In genomic region chr10:73743327-73743904, GRCh38 we compare ENCODE assay signal across 1 cellular context.
A peak's percentile ranks its signal among the peaks of the same experiment; 100 is the strongest.
TF ChIP-seq lines count a peak whose summit lies in the region.

No MANE protein-coding gene starts in this region.

TF ChIP-seq in K562, 482 proteins besides CTCF, POLR2A, EP300 and RAD21 (continues in another document):
- TF ChIP-seq ZFP1 (CRISPR knock-in tag; IDR thresholded peaks at IDR 0.05), result peak; percentile 89
- peak; percentile 94 for TF ChIP-seq ID3 (CRISPR knock-in tag; IDR thresholded peaks at IDR 0.05)
- TF ChIP-seq ID3 (tag; IDR thresholded peaks at IDR 0.05), result peak; percentile 99
- TF ChIP-seq ZNF639 (CRISPR knock-in tag; conservative IDR thresholded peaks at IDR 0.05 in 1 of 2, IDR thresholded peaks at IDR 0.05 in 1 of 2), result peak in 1 of 2 experiments; percentile 98; a peak in 2 of 4 replicates
- no peak for TF ChIP-seq RFX5 (IDR thresholded peaks at IDR 0.05; ENCODE audit: low read depth, low read length)
- peak; percentile 87; the same call in 1 of the 2 replicates for TF ChIP-seq ZNF174 (CRISPR knock-in tag; IDR thresholded peaks at IDR 0.05)
- TF ChIP-seq OTX1 (CRISPR knock-in tag; IDR thresholded peaks at IDR 0.05), result peak; percentile 97
- peak; percentile 70; the same call in 1 of the 2 replicates for TF ChIP-seq DLX4 (CRISPR knock-in tag; IDR thresholded peaks at IDR 0.05)
- peak; percentile 92 for TF ChIP-seq ZNF444 (CRISPR knock-in tag; IDR thresholded peaks at IDR 0.05)
- 0 out of 2 replicates have a peak, but pooled peaks have one; percentile 77 for TF ChIP-seq ATF6 (CRISPR knock-in tag; IDR thresholded peaks at IDR 0.05)
- no peak for TF ChIP-seq HNRNPL (IDR thresholded peaks at IDR 0.05; ENCODE audit: low read depth, low read length)
- no peak for TF ChIP-seq CBFA2T3 (IDR thresholded peaks at IDR 0.05)
- TF ChIP-seq ZNF398 (CRISPR knock-in tag; IDR thresholded peaks at IDR 0.05), result peak; percentile 93
- peak; percentile 94 for TF ChIP-seq ZNF165 (CRISPR knock-in tag; IDR thresholded peaks at IDR 0.05; ENCODE audit: borderline replicate concordance)
- peak; percentile 97 for TF ChIP-seq CUX1 (CRISPR knock-in tag; IDR thresholded peaks at IDR 0.05)
- TF ChIP-seq TEAD1 (CRISPR knock-in tag; IDR thresholded peaks at IDR 0.05), result peak in 1 of 2 experiments; percentile 98; a peak in 2 of 4 replicates
- no peak for TF ChIP-seq MBD2 (IDR thresholded peaks at IDR 0.05; ENCODE audit: borderline replicate concordance, low read depth)
- peak; percentile 61 for TF ChIP-seq ZNF507 (tag; conservative IDR thresholded peaks at IDR 0.05)
- TF ChIP-seq HDAC1 (IDR thresholded peaks at IDR 0.05), result no peak
- peak; percentile 95 for TF ChIP-seq ZNF586 (CRISPR knock-in tag; conservative IDR thresholded peaks at IDR 0.05)
- TF ChIP-seq CLOCK (CRISPR knock-in tag; IDR thresholded peaks at IDR 0.05; ENCODE audit: borderline replicate concordance), result peak; percentile 90
- TF ChIP-seq HEY1 (CRISPR knock-in tag; IDR thresholded peaks at IDR 0.05; ENCODE audit: borderline replicate concordance), result peak; percentile 33; the same call in 1 of the 2 replicates
- TF ChIP-seq ZSCAN29 (IDR thresholded peaks at IDR 0.05), result no peak
- peak; percentile 81; the same call in 1 of the 2 replicates for TF ChIP-seq RHOXF2B (CRISPR knock-in tag; conservative IDR thresholded peaks at IDR 0.05)
- TF ChIP-seq PHF21A (IDR thresholded peaks at IDR 0.05; ENCODE audit: borderline replicate concordance, low read depth), result no peak
- peak; percentile 84 for TF ChIP-seq ZNF324 (CRISPR knock-in tag; IDR thresholded peaks at IDR 0.05)
- TF ChIP-seq PYGO2 (tag; IDR thresholded peaks at IDR 0.05), result peak; percentile 98
- TF ChIP-seq HINFP (tag; conservative IDR thresholded peaks at IDR 0.05; ENCODE audit: low read depth), result peak; percentile 95
- TF ChIP-seq MAFG (tag; conservative IDR thresholded peaks at IDR 0.05), result 0 out of 2 replicates have a peak, but pooled peaks have one; percentile 22
- TF ChIP-seq ZBTB26 (CRISPR knock-in tag; IDR thresholded peaks at IDR 0.05), result peak; percentile 98; the same call in 1 of the 2 replicates
- no peak for TF ChIP-seq CSDE1 (IDR thresholded peaks at IDR 0.05)
- TF ChIP-seq GMEB1 (CRISPR knock-in tag; IDR thresholded peaks at IDR 0.05), result peak; percentile 77
- TF ChIP-seq MEF2D (tag; conservative IDR thresholded peaks at IDR 0.05; ENCODE audit: low read depth), result peak; percentile 96
- TF ChIP-seq ZNF3 (CRISPR knock-in tag; IDR thresholded peaks at IDR 0.05), result peak; percentile 88
- 0 out of 2 replicates have a peak, but pooled peaks have one; percentile 9 for TF ChIP-seq MTA1 (IDR thresholded peaks at IDR 0.05; ENCODE audit: borderline replicate concordance)
- TF ChIP-seq PATZ1 (CRISPR knock-in tag; IDR thresholded peaks at IDR 0.05; ENCODE audit: borderline replicate concordance), result peak; percentile 94
- peak; percentile 72; the same call in 1 of the 2 replicates for TF ChIP-seq CGGBP1 (CRISPR knock-in tag; IDR thresholded peaks at IDR 0.05)
